Comparison of ENCODE assay signal across 18 cellular contexts in the genomic region with DNA sequence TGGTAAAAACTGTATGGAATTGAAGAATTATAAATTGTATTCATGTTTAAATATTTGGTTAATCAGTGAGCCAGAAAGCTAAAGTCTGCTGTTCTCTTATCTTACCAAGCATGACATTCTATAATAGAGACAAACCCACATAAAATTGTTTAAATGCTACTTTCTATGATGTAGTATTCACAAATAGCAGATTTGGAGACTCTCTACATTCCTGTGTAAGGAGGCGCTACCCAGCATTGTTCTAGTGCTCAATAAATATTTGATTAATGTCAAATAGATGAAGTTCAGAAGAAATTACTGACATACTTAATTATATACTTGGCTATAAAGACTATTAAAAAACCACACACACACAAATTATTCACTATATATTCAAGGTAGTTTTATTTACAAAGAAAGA.
"Had no signal": no experiment of that assay in that cellular context is flagged by ENCODE, and none has a peak within 500 bp of the region (broad histone marks: within the 10 kb centered on the region; RNA-seq: fewer than 3 reads in every experiment).

No MANE protein-coding gene starts in this region.

- DNase-seq: activated CD4-positive, alpha-beta memory T cell treated with anti-CD3 and anti-CD28 coated beads for 36 hours; activated CD4-positive, alpha-beta T cell treated with anti-CD3 and anti-CD28 coated beads, Interleukin-2, amount 10 ng/mL, durations not matched to agents 7 days and 5 days; activated CD4-positive, CD25-positive, alpha-beta regulatory T cell; activated CD8-positive, alpha-beta memory T cell treated with anti-CD3 and anti-CD28 coated beads for 24 hours; activated effector memory CD4-positive, alpha-beta T cell treated with anti-CD3 and anti-CD28 coated beads, Interleukin-2, amount 50 U/mL, for 16 hours; activated naive CD4-positive, alpha-beta T cell treated with anti-CD3 and anti-CD28 coated beads for 36 hours; activated T-cell treated with anti-CD3 and anti-CD28 coated beads, Interleukin-2, amount 50 U/mL, for 4 hours; caudate nucleus; Karpas-422; NCI-H1048; NCI-H510A treated with DMSO at 0.1 percent for 48 hours; Peyer's patch; SHP77; T-helper 1 cell had no signal

- H3K27ac ChIP-seq: Peyer's patch, SJSA1, VCaP had no signal

- H3K27me3 ChIP-seq: breast epithelium, Peyer's patch, SJSA1 had no signal

- H3K4me3 ChIP-seq: breast epithelium, K562, Peyer's patch, SJSA1 had no signal

- H3K36me3 ChIP-seq: breast epithelium, Peyer's patch, SJSA1 had no signal

- ATAC-seq: activated T-cell treated with anti-CD3 and anti-CD28 coated beads, Interleukin-2, amount 50 U/mL, for 4 hours; K562 had no signal

- H3K4me1 ChIP-seq: SJSA1 had no signal

- H3K9me3 ChIP-seq: breast epithelium, Peyer's patch, SJSA1 had no signal
